17 cellular contexts compared by ENCODE assay signal in genomic region chr18:79518683-79519128, GRCh38.
A peak's percentile ranks its signal among the peaks of the same experiment; 100 is the strongest.
DNase-seq lines count a peak whose midpoint lies in the region; ATAC-seq and TF ChIP-seq lines count a peak whose summit lies in the region.
"Had no signal": no experiment of that assay in that cellular context is flagged by ENCODE, and none has a peak within 500 bp of the region (broad histone marks: within the 10 kb centered on the region; RNA-seq: fewer than 3 reads in every experiment).

No MANE protein-coding gene starts in this region.

- H3K27ac ChIP-seq in OCI-LY1 (ENCODE audit: low read depth, low read length, poor library complexity, severe bottlenecking) (peak overlapping the region; percentile 100), coronary artery (no peak overlapping the region), WERI-Rb-1 (no peak overlapping the region)
- H3K27ac ChIP-seq: esophagus muscularis mucosa, psoas muscle had no signal

- H3K9ac ChIP-seq in OCI-LY1 (ENCODE audit: low read length): no peak overlapping the region

- no peak overlapping the region for H3K4me2 ChIP-seq in OCI-LY1 (ENCODE audit: low read length)

- no peaks in the 10 kb centered on the region for H3K9me3 ChIP-seq in OCI-LY1 (ENCODE audit: low read length)
- H3K9me3 ChIP-seq in WERI-Rb-1 (ENCODE audit: severe bottlenecking): no peaks in the 10 kb centered on the region
- H3K9me3 ChIP-seq: esophagus muscularis mucosa, psoas muscle had no signal

- DNase-seq in activated CD8-positive, alpha-beta memory T cell treated with anti-CD3 and anti-CD28 coated beads for 24 hours: peak; percentile 53
- DNase-seq in activated CD8-positive, alpha-beta memory T cell treated with anti-CD3 and anti-CD28 coated beads, Interleukin-2, amount 50 U/mL, for 4 hours: no peak
- DNase-seq in coronary artery (ENCODE audit: low spot score) (peak; percentile 58), NCI-H446 (lab: John Stamatoyannopoulos, UW) (no peak), WERI-Rb-1 (no peak)
- DNase-seq in stimulated activated CD8-positive, alpha-beta memory T cell treated with anti-CD3 and anti-CD28 coated beads, Interleukin-4, amount 100 ng/mL, for 48 hours: peak; percentile 27
- DNase-seq: ACHN; DMS79 treated with DMSO at 0.1 percent for 48 hours; MV-4-11; NCI-H2029 treated with DMSO at 0.1 percent for 48 hours; NCI-H524; psoas muscle; SIG-M5; stimulated activated naive CD4-positive, alpha-beta T cell had no signal

- H3K27me3 ChIP-seq in OCI-LY1 (ENCODE audit: insufficient read depth, low read length) (no peaks in the 10 kb centered on the region), WERI-Rb-1 (ENCODE audit: insufficient read depth, low read depth, severe bottlenecking) (no peaks in the 10 kb centered on the region)
- H3K27me3 ChIP-seq: esophagus muscularis mucosa had no signal

- H3K36me3 ChIP-seq in OCI-LY1 (ENCODE audit: insufficient read depth, low read length) (peaks cover 21% of the 10 kb centered on the region), WERI-Rb-1 (peaks cover 4% of the 10 kb centered on the region; the same call in 1 of the 2 replicates)

- no peaks in the 10 kb centered on the region for H3K9me2 ChIP-seq in OCI-LY1 (ENCODE audit: low read depth, low read length)

- no peak overlapping the region for H3K4me3 ChIP-seq in OCI-LY1 (ENCODE audit: low read depth, low read length, poor library complexity, severe bottlenecking)
- H3K4me3 ChIP-seq in coronary artery: no peak overlapping the region
- H3K4me3 ChIP-seq in WERI-Rb-1 (ENCODE audit: low read depth, low read length): no peak overlapping the region
- H3K4me3 ChIP-seq: esophagus muscularis mucosa, psoas muscle had no signal

- peaks cover 20% of the 10 kb centered on the region for H3F3A ChIP-seq in OCI-LY1 (ENCODE audit: insufficient read depth, low read length)

- H2AFZ ChIP-seq in OCI-LY1 (ENCODE audit: low read length): no peak overlapping the region

- no peaks in the 10 kb centered on the region for H3K79me2 ChIP-seq in OCI-LY1 (ENCODE audit: insufficient read depth, low read length)

- no peaks in the 10 kb centered on the region for H4K20me1 ChIP-seq in OCI-LY1 (ENCODE audit: insufficient read depth, low read length)

- peaks cover 94% of the 10 kb centered on the region for H3K4me1 ChIP-seq in OCI-LY1 (ENCODE audit: insufficient read depth, low read length, severe bottlenecking)

- ATAC-seq in HG02642 (IDR thresholded peaks at IDR 0.05; ENCODE audit: poor library complexity, unreplicated experiment): no peak
- ATAC-seq: psoas muscle had no signal

- TF ChIP-seq CTCF in OCI-LY1 (IDR thresholded peaks at IDR 0.05; ENCODE audit: low read length): no peak
- TF ChIP-seq CTCF in coronary artery (IDR thresholded peaks at IDR 0.05): no peak
- no peak for TF ChIP-seq CTCF in WERI-Rb-1 (IDR thresholded peaks at IDR 0.05; ENCODE audit: low read depth, low read length)

Comparison
In these comparisons a context has a peak if more than half of its experiments do, and no peak if none do; other contexts are left out.
1. DNase-seq: peak in activated CD8-positive, alpha-beta memory T cell treated with anti-CD3 and anti-CD28 coated beads for 24 hours (single experiment), coronary artery (single experiment) and stimulated activated CD8-positive, alpha-beta memory T cell treated with anti-CD3 and anti-CD28 coated beads, Interleukin-4, amount 100 ng/mL, for 48 hours (single experiment); none in activated CD8-positive, alpha-beta memory T cell treated with anti-CD3 and anti-CD28 coated beads, Interleukin-2, amount 50 U/mL, for 4 hours (single experiment), NCI-H446 (0 of 2) and WERI-Rb-1 (single experiment).